34 cellular contexts compared by ENCODE assay signal in genomic region chr20:4722993-4723392, GRCh38. TPM values are rescaled to one million over a fixed set of nuclear protein-coding genes. Genes with fewer than 3 reads are reported as not detected.
"Had no signal": no experiment of that assay in that cellular context is flagged by ENCODE, and none has a peak within 500 bp of the region (broad histone marks: within the 10 kb centered on the region; RNA-seq: fewer than 3 reads in every experiment).

No MANE protein-coding gene starts in this region.

- DNase-seq: activated CD4-positive, alpha-beta memory T cell treated with anti-CD3 and anti-CD28 coated beads for 36 hours; activated CD4-positive, alpha-beta T cell treated with anti-CD3 and anti-CD28 coated beads for 36 hours; activated CD4-positive, alpha-beta T cell treated with anti-CD3 and anti-CD28 coated beads, Interleukin-2, amount 10 ng/mL, durations not matched to agents 24 days and 14 days; activated CD4-positive, CD25-positive, alpha-beta regulatory T cell; activated CD4-positive, CD25-positive, alpha-beta regulatory T cell treated with anti-CD3 and anti-CD28 coated beads, Interleukin-2, amount 50 U/mL, for 72 hours; activated CD8-positive, alpha-beta memory T cell treated with anti-CD3 and anti-CD28 coated beads, Interleukin-2, amount 10 ng/mL, durations not matched to agents 7 days and 5 days; activated CD8-positive, alpha-beta memory T cell treated with anti-CD3 and anti-CD28 coated beads, Interleukin-2, amount 50 U/mL, for 4 hours; activated CD8-positive, alpha-beta T cell treated with anti-CD3 and anti-CD28 coated beads, Interleukin-2, amount 10 ng/mL, durations not matched to agents 7 days and 5 days; activated effector memory CD4-positive, alpha-beta T cell treated with anti-CD3 and anti-CD28 coated beads, Interleukin-2, amount 50 U/mL, for 16 hours; activated naive CD4-positive, alpha-beta T cell treated with anti-CD3 and anti-CD28 coated beads for 36 hours; activated naive CD8-positive, alpha-beta T cell treated with anti-CD3 and anti-CD28 coated beads for 36 hours; activated naive CD8-positive, alpha-beta T cell treated with anti-CD3 and anti-CD28 coated beads, Interleukin-2, amount 50 U/mL, for 24 hours; activated T-cell treated with anti-CD3 and anti-CD28 coated beads, Interleukin-2, amount 50 U/mL, for 1 hour; adrenal gland; amygdala; aorta; body of pancreas; central memory CD4-positive, alpha-beta T cell; cerebellar nuclear complex; colonic mucosa; effector CD8-positive, alpha-beta T cell; erythroblast; foreskin keratinocyte; gastrocnemius medialis; glutamatergic neuron; T-helper 2 cell had no signal

- H3K4me1 ChIP-seq: breast epithelium, colonic mucosa, foreskin keratinocyte had no signal

- H3K4me3 Mint-ChIP-seq: activated CD4-positive, alpha-beta memory T cell treated with anti-CD3 and anti-CD28 coated beads for 36 hours; activated CD4-positive, alpha-beta T cell treated with anti-CD3 and anti-CD28 coated beads for 36 hours; activated CD4-positive, alpha-beta T cell treated with anti-CD3 and anti-CD28 coated beads, Interleukin-2, amount 10 ng/mL, durations not matched to agents 24 days and 14 days; activated CD8-positive, alpha-beta memory T cell treated with anti-CD3 and anti-CD28 coated beads, Interleukin-2, amount 10 ng/mL, durations not matched to agents 7 days and 5 days; activated CD8-positive, alpha-beta T cell treated with anti-CD3 and anti-CD28 coated beads, Interleukin-2, amount 10 ng/mL, durations not matched to agents 7 days and 5 days; activated naive CD4-positive, alpha-beta T cell treated with anti-CD3 and anti-CD28 coated beads for 36 hours; activated naive CD4-positive, alpha-beta T cell treated with anti-CD3 and anti-CD28 coated beads, Interleukin-2, amount 50 U/mL, for 24 hours; activated naive CD8-positive, alpha-beta T cell treated with anti-CD3 and anti-CD28 coated beads for 36 hours; activated naive CD8-positive, alpha-beta T cell treated with anti-CD3 and anti-CD28 coated beads, Interleukin-2, amount 50 U/mL, for 24 hours; activated T-helper 1 cell treated with anti-CD3 and anti-CD28 coated beads, Interleukin-12 subunit alpha, Interleukin-12 subunit beta, Interleukin-2, Interleukin-4 antibody, amounts not matched to agents 30 ng/mL and 10 ng/mL and 1 ng/mL, durations not matched to agents 14 hours and 24 hours and 36 hours had no signal

- H3K4me3 ChIP-seq: adrenal gland, body of pancreas, breast epithelium, cardiac muscle cell, colonic mucosa, esophagus muscularis mucosa, gastrocnemius medialis had no signal

- H3K27ac ChIP-seq: adrenal gland, body of pancreas, breast epithelium, cardiac muscle cell, colonic mucosa, esophagus muscularis mucosa, foreskin keratinocyte, gastrocnemius medialis had no signal

- H3K9me3 Mint-ChIP-seq: activated CD4-positive, alpha-beta memory T cell treated with anti-CD3 and anti-CD28 coated beads for 36 hours; activated CD4-positive, alpha-beta T cell treated with anti-CD3 and anti-CD28 coated beads, Interleukin-2, amount 10 ng/mL, durations not matched to agents 24 days and 14 days; activated naive CD4-positive, alpha-beta T cell treated with anti-CD3 and anti-CD28 coated beads for 36 hours; activated naive CD4-positive, alpha-beta T cell treated with anti-CD3 and anti-CD28 coated beads, Interleukin-2, amount 50 U/mL, for 24 hours; activated naive CD8-positive, alpha-beta T cell treated with anti-CD3 and anti-CD28 coated beads for 36 hours; activated naive CD8-positive, alpha-beta T cell treated with anti-CD3 and anti-CD28 coated beads, Interleukin-2, amount 50 U/mL, for 24 hours; activated T-helper 1 cell treated with anti-CD3 and anti-CD28 coated beads, Interleukin-12 subunit alpha, Interleukin-12 subunit beta, Interleukin-2, Interleukin-4 antibody, amounts not matched to agents 30 ng/mL and 10 ng/mL and 1 ng/mL, durations not matched to agents 14 hours and 24 hours and 36 hours; activated T-helper 2 cell treated with anti-CD3 and anti-CD28 coated beads, Interferon-gamma antibody, Interleukin-2, Interleukin-4, amounts not matched to agents 10 μg/mL and 5 μg/mL and 100 μg/mL, durations not matched to agents 14 hours and 24 hours and 36 hours had no signal

- H3K27ac Mint-ChIP-seq: activated CD4-positive, alpha-beta memory T cell treated with anti-CD3 and anti-CD28 coated beads for 36 hours; activated CD4-positive, alpha-beta T cell treated with anti-CD3 and anti-CD28 coated beads for 36 hours; activated CD4-positive, alpha-beta T cell treated with anti-CD3 and anti-CD28 coated beads, Interleukin-2, amount 10 ng/mL, durations not matched to agents 24 days and 14 days; activated CD8-positive, alpha-beta memory T cell treated with anti-CD3 and anti-CD28 coated beads, Interleukin-2, amount 10 ng/mL, durations not matched to agents 7 days and 5 days; activated CD8-positive, alpha-beta T cell treated with anti-CD3 and anti-CD28 coated beads, Interleukin-2, amount 10 ng/mL, durations not matched to agents 7 days and 5 days; activated naive CD4-positive, alpha-beta T cell treated with anti-CD3 and anti-CD28 coated beads for 36 hours; activated naive CD4-positive, alpha-beta T cell treated with anti-CD3 and anti-CD28 coated beads, Interleukin-2, amount 50 U/mL, for 24 hours; activated naive CD8-positive, alpha-beta T cell treated with anti-CD3 and anti-CD28 coated beads for 36 hours; activated naive CD8-positive, alpha-beta T cell treated with anti-CD3 and anti-CD28 coated beads, Interleukin-2, amount 50 U/mL, for 24 hours; activated T-helper 1 cell treated with anti-CD3 and anti-CD28 coated beads, Interleukin-12 subunit alpha, Interleukin-12 subunit beta, Interleukin-2, Interleukin-4 antibody, amounts not matched to agents 30 ng/mL and 10 ng/mL and 1 ng/mL, durations not matched to agents 14 hours and 24 hours and 36 hours; activated T-helper 2 cell treated with anti-CD3 and anti-CD28 coated beads, Interferon-gamma antibody, Interleukin-2, Interleukin-4, amounts not matched to agents 10 μg/mL and 5 μg/mL and 100 μg/mL, durations not matched to agents 14 hours and 24 hours and 36 hours had no signal

- ATAC-seq: activated CD4-positive, alpha-beta T cell treated with anti-CD3 and anti-CD28 coated beads for 36 hours; activated CD8-positive, alpha-beta memory T cell treated with anti-CD3 and anti-CD28 coated beads, Interleukin-2, amount 10 ng/mL, durations not matched to agents 7 days and 5 days; activated CD8-positive, alpha-beta T cell treated with anti-CD3 and anti-CD28 coated beads, Interleukin-2, amount 10 ng/mL, durations not matched to agents 7 days and 5 days; activated naive CD8-positive, alpha-beta T cell treated with anti-CD3 and anti-CD28 coated beads, Interleukin-2, amount 50 U/mL, for 24 hours; body of pancreas; foreskin keratinocyte; gastrocnemius medialis had no signal

- H3K36me3 Mint-ChIP-seq: activated CD4-positive, alpha-beta memory T cell treated with anti-CD3 and anti-CD28 coated beads for 36 hours; activated CD8-positive, alpha-beta memory T cell treated with anti-CD3 and anti-CD28 coated beads, Interleukin-2, amount 10 ng/mL, durations not matched to agents 7 days and 5 days; activated naive CD4-positive, alpha-beta T cell treated with anti-CD3 and anti-CD28 coated beads, Interleukin-2, amount 50 U/mL, for 24 hours; activated naive CD8-positive, alpha-beta T cell treated with anti-CD3 and anti-CD28 coated beads for 36 hours had no signal

- H3K27me3 Mint-ChIP-seq: activated CD4-positive, alpha-beta memory T cell treated with anti-CD3 and anti-CD28 coated beads for 36 hours; activated CD4-positive, alpha-beta T cell treated with anti-CD3 and anti-CD28 coated beads for 36 hours; activated CD8-positive, alpha-beta memory T cell treated with anti-CD3 and anti-CD28 coated beads, Interleukin-2, amount 10 ng/mL, durations not matched to agents 7 days and 5 days; activated naive CD4-positive, alpha-beta T cell treated with anti-CD3 and anti-CD28 coated beads, Interleukin-2, amount 50 U/mL, for 24 hours; activated naive CD8-positive, alpha-beta T cell treated with anti-CD3 and anti-CD28 coated beads for 36 hours; activated naive CD8-positive, alpha-beta T cell treated with anti-CD3 and anti-CD28 coated beads, Interleukin-2, amount 50 U/mL, for 24 hours had no signal

- H3K9me3 ChIP-seq: adrenal gland, body of pancreas, breast epithelium, colonic mucosa, esophagus muscularis mucosa, gastrocnemius medialis had no signal

- H3K36me3 ChIP-seq: adrenal gland, breast epithelium, cardiac muscle cell, colonic mucosa, esophagus muscularis mucosa, gastrocnemius medialis had no signal

- H3K27me3 ChIP-seq: adrenal gland, body of pancreas, breast epithelium, cardiac muscle cell, colonic mucosa, gastrocnemius medialis had no signal

RNA-seq across cellular contexts. Expression of gene PRND, which starts 1.3 kb away (rescaled TPM):
- total RNA-seq: activated CD4-positive, alpha-beta memory T cell treated with anti-CD3 and anti-CD28 coated beads for 36 hours; activated CD4-positive, alpha-beta T cell treated with anti-CD3 and anti-CD28 coated beads for 36 hours; activated CD4-positive, alpha-beta T cell treated with anti-CD3 and anti-CD28 coated beads, Interleukin-2, amount 10 ng/mL, durations not matched to agents 24 days and 14 days; activated CD8-positive, alpha-beta memory T cell treated with anti-CD3 and anti-CD28 coated beads for 36 hours; activated CD8-positive, alpha-beta memory T cell treated with anti-CD3 and anti-CD28 coated beads, Interleukin-2, amount 10 ng/mL, durations not matched to agents 7 days and 5 days; activated CD8-positive, alpha-beta T cell treated with anti-CD3 and anti-CD28 coated beads, Interleukin-2, amount 10 ng/mL, durations not matched to agents 7 days and 5 days; activated naive CD4-positive, alpha-beta T cell treated with anti-CD3 and anti-CD28 coated beads for 36 hours; activated naive CD8-positive, alpha-beta T cell treated with anti-CD3 and anti-CD28 coated beads for 36 hours; activated T-helper 1 cell treated with anti-CD3 and anti-CD28 coated beads, Interleukin-12 subunit alpha, Interleukin-12 subunit beta, Interleukin-2, Interleukin-4 antibody, amounts not matched to agents 30 ng/mL and 10 ng/mL and 1 ng/mL, durations not matched to agents 14 hours and 24 hours and 36 hours; activated T-helper 2 cell treated with anti-CD3 and anti-CD28 coated beads, Interferon-gamma antibody, Interleukin-2, Interleukin-4, amounts not matched to agents 10 μg/mL and 5 μg/mL and 100 μg/mL, durations not matched to agents 14 hours and 24 hours and 36 hours; adrenal gland; body of pancreas; breast epithelium; esophagus muscularis mucosa; foreskin keratinocyte; gastrocnemius medialis; T-helper 1 cell treated with Interleukin-12 subunit alpha and Interleukin-12 subunit beta and Interleukin-4 antibody, amounts not matched to agents 30 ng/mL and 1 ng/mL, for 36 hours had no signal
- polyA plus RNA-seq: adrenal gland, aorta, cardiac muscle cell, foreskin keratinocyte had no signal
